In the genomic region with DNA sequence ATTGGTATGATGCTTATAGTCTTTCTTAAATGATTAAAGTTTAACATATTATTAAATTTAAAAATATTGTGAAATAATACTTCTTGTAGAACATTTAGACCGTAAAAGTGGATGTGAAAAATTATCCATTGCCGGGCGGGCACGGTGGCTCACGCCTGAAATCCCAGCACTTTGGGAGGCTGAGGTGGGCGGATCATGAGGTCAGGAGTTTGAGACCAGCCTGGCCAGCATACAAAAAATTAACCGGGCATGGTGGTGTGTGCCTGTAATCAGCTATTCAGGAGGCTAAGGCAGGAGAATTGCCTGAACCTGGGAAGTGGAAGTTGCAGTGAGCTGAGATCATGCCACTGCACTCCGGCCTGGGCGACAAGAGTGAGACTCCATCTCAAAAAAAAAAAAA, we compare ENCODE assay signal across 1 cellular context.
TF ChIP-seq lines count a peak whose summit lies in the region.

No MANE protein-coding gene starts in this region.

TF ChIP-seq in endothelial cell of umbilical vein, 7 proteins besides CTCF, POLR2A, EP300 and RAD21:
- TF ChIP-seq FOS (IDR thresholded peaks at IDR 0.05; ENCODE audit: borderline replicate concordance, insufficient read depth, low read length): peak; percentile 17
